1 cellular context compared by ENCODE assay signal in genomic region chr12:47704719-47705118, GRCh38.
TF ChIP-seq lines count a peak whose summit lies in the region.

No MANE protein-coding gene starts in this region.

TF ChIP-seq in K562, 482 proteins besides CTCF, POLR2A, EP300 and RAD21:
- no peak for TF ChIP-seq BCLAF1 (IDR thresholded peaks at IDR 0.05; ENCODE audit: borderline replicate concordance in 1 of 2, control insufficient read depth in 1 of 2, low read depth in 2 of 2, low read length in 1 of 2)
- no peak for TF ChIP-seq MLLT1 (IDR thresholded peaks at IDR 0.05)
- TF ChIP-seq ZNF324 (CRISPR knock-in tag; IDR thresholded peaks at IDR 0.05), result no peak
- 0 out of 2 replicates have a peak, but pooled peaks have one; percentile 6 for TF ChIP-seq ZBTB43 (CRISPR knock-in tag; IDR thresholded peaks at IDR 0.05)
- no peak for TF ChIP-seq ZNF398 (CRISPR knock-in tag; IDR thresholded peaks at IDR 0.05)
- TF ChIP-seq IRF9 (tag; IDR thresholded peaks at IDR 0.05), result no peak
- TF ChIP-seq HNRNPK (IDR thresholded peaks at IDR 0.05; ENCODE audit: low read depth, low read length, poor library complexity, severe bottlenecking), result no peak
- no peak for TF ChIP-seq SP2 (IDR thresholded peaks at IDR 0.05; ENCODE audit: extremely low read depth, low read depth, low read length, poor library complexity, severe bottlenecking)
- TF ChIP-seq ZNF121 (CRISPR knock-in tag; conservative IDR thresholded peaks at IDR 0.05), result peak; percentile 35; the same call in 1 of the 2 replicates
- TF ChIP-seq CREB3L1 (IDR thresholded peaks at IDR 0.05; ENCODE audit: borderline replicate concordance, low read depth), result no peak
- no peak for TF ChIP-seq CBFA2T3 (IDR thresholded peaks at IDR 0.05)
- no peak for TF ChIP-seq ZNF583 (CRISPR knock-in tag; IDR thresholded peaks at IDR 0.05)
TF ChIP-seq in K562: peak in this region for 2.
